ENCODE assay signal across 1 cellular context in genomic region chr13:24923305-24923640, GRCh38.
TF ChIP-seq lines count a peak whose summit lies in the region.

No MANE protein-coding gene starts in this region.

TF ChIP-seq in HEK293, 187 proteins besides CTCF, POLR2A, EP300 and RAD21 (continued from another document):
- no peak for TF ChIP-seq BCL6B (tag by site-specific recombination; IDR thresholded peaks at IDR 0.05)
- TF ChIP-seq ZSCAN23 (tag by site-specific recombination; IDR thresholded peaks at IDR 0.05) = no peak
- no peak for TF ChIP-seq ZSCAN4 (tag by site-specific recombination; IDR thresholded peaks at IDR 0.05)
- TF ChIP-seq ZNF138 (tag by site-specific recombination; IDR thresholded peaks at IDR 0.05; ENCODE audit: borderline replicate concordance) = no peak
